In genomic region chr3:188153949-188154757, GRCh38 we compare ENCODE assay signal across 7 cellular contexts. TPM values are rescaled to one million over a fixed set of nuclear protein-coding genes. Genes with fewer than 3 reads are reported as not detected.
DNase-seq lines count a peak whose midpoint lies in the region; ATAC-seq, FAIRE-seq and TF ChIP-seq lines count a peak whose summit lies in the region.

Gene LPP, plus strand, starts transcription at chr3:188154157. Its CDS starts 251,964 bp downstream, at chr3:188406121.

- BruUV-seq in HepG2 (replicated peaks; lab: Mats Ljungman, UMichigan): TSS peak; percentile 49

- H3K27ac Mint-ChIP-seq in dendritic cell treated with granulocyte-macrophage colony-stimulating factor and Interleukin-4, amounts not matched to agents 40 ng/mL and 50 ng/mL, for 4 days: peak within 1 kb of the TSS; percentile 97

- WGBS in HepG2 (ENCODE audit: low lambda C conversion rate): 1% methylated on average over 15 of the region's 75 CpGs

- no peak for FAIRE-seq in HepG2 (lab: Jason Lieb, UNC)

- in situ Hi-C loops in GM13977 (cut with MboI; ENCODE audit: low pct_unique_long_range_greater_than_20kb, low sequenced_read_pairs, unreplicated experiment): no loop called here
- in situ Hi-C loops in HepG2 (cut with HindIII; ENCODE audit: extremely low pct_ligation_motif_present, low pct_unique_long_range_greater_than_20kb): no loop called here

- POLR2A ChIA-PET in HepG2 (lab: Yijun Ruan, JAX): interaction anchor here (0.7 to 3.5 kb wide), 26 partner anchors 9 to 799 kb away, joined by 3 to 16 read pairs (median 5); partner anchors contain the start of gene BCL6

- H3K9me3 ChIP-seq in HepG2 (ENCODE audit: low read length): no peaks in the 10 kb centered on the region

- peaks cover 59% of the 10 kb centered on the region for H3K4me1 Mint-ChIP-seq in dendritic cell treated with granulocyte-macrophage colony-stimulating factor and Interleukin-4, amounts not matched to agents 40 ng/mL and 50 ng/mL, for 4 days (ENCODE audit: low read depth)

- intact Hi-C loops in dendritic cell treated with granulocyte-macrophage colony-stimulating factor and Interleukin-4, amounts not matched to agents 40 ng/mL and 50 ng/mL, for 4 days (cut with micrococcal nuclease): loop anchor here (2.0 to 10.0 kb wide), 3 partner anchors 117 to 801 kb away; no protein-coding TSS in a partner anchor
- intact Hi-C loops in HepG2 (cut with micrococcal nuclease; ENCODE audit: unreplicated experiment): loop anchor here (1.0 to 5.0 kb wide), 4 partner anchors 47 to 409 kb away; partner anchors contain the start of gene BCL6

- peaks cover 4% of the 10 kb centered on the region; the same call in 1 of the 2 replicates for H4K20me1 ChIP-seq in HepG2 (ENCODE audit: insufficient read depth, low read length)

- peaks cover 64% of the 10 kb centered on the region for H3K4me1 ChIP-seq in HepG2 (ENCODE audit: insufficient read depth, low read length)

- CTCF ChIA-PET in HepG2 (lab: Yijun Ruan, JAX; ENCODE audit: low intra/inter-chr PET ratio, low total read pairs): no interaction called here

- no peaks in the 10 kb centered on the region for H3K36me3 ChIP-seq in HepG2 (replicated peaks in 1 of 2; ENCODE audit: control insufficient read depth in 1 of 2, insufficient read depth in 2 of 2, low read length in 2 of 2)

- TF ChIP-seq CTCF in GM13977 (IDR thresholded peaks at IDR 0.05; ENCODE audit: extremely low read depth, insufficient read depth, missing control alignments) (no peak), HepG2 (CRISPR knock-in tag; IDR thresholded peaks at IDR 0.05) (peak; percentile 39)

- peaks cover 4% of the 10 kb centered on the region for H3K9me3 Mint-ChIP-seq in dendritic cell treated with granulocyte-macrophage colony-stimulating factor and Interleukin-4, amounts not matched to agents 40 ng/mL and 50 ng/mL, for 4 days

- peak; percentile 83 for ATAC-seq in HG02588 (IDR thresholded peaks at IDR 0.05; ENCODE audit: unreplicated experiment)
- ATAC-seq in HepG2: peak; percentile 88

- H3K27me3 ChIP-seq in HepG2 (ENCODE audit: control insufficient read depth in 1 of 2, insufficient read depth in 2 of 2, low read length in 2 of 2): no peaks in the 10 kb centered on the region

- no peak within 1 kb of the TSS for H2AFZ ChIP-seq in HepG2 (ENCODE audit: low read length)

- no peak; a peak in 1 of 4 replicates for TF ChIP-seq POLR2A in HepG2 (IDR thresholded peaks at IDR 0.05; ENCODE audit: insufficient read depth in 1 of 2, low read depth in 2 of 2, low read length in 2 of 2)

- TF ChIP-seq EP300 in HepG2 (IDR thresholded peaks at IDR 0.05; ENCODE audit: low read depth in 2 of 2, low read length in 2 of 2): peak in 1 of 2 experiments; percentile 4; a peak in 1 of 4 replicates
- no peak for TF ChIP-seq EP300 in HepG2 (CRISPR knock-in tag; IDR thresholded peaks at IDR 0.05; ENCODE audit: borderline replicate concordance)

- DNase-seq in GM13977 (ENCODE audit: low spot score) (peak; percentile 87), NCI-H1694 treated with DMSO at 0.1 percent for 48 hours (lab: John Stamatoyannopoulos, UW) (peak; percentile 14), HepG2 (ENCODE audit: low spot score) (peak; percentile 47)
- peak; percentile 83 for DNase-seq in activated CD4-positive, alpha-beta T cell treated with anti-CD3 and anti-CD28 coated beads, Interleukin-2, amount 50 U/mL, for 1 hour
- DNase-seq in stimulated activated CD4-positive, alpha-beta T cell treated with anti-CD3 and anti-CD28 coated beads, Interleukin-2, amount 100 ng/mL, for 48 hours: peak; percentile 68 to 69

- peak within 1 kb of the TSS; percentile 83 to 92 (median 88) for H3K4me3 ChIP-seq in HepG2 (replicated peaks in 1 of 3; ENCODE audit: insufficient read depth in 1 of 3, low read depth in 2 of 3, low read length in 3 of 3)

- TF ChIP-seq RAD21 in HepG2 (CRISPR knock-in tag; IDR thresholded peaks at IDR 0.05): peak; percentile 44

- no peaks in the 10 kb centered on the region for H3K27me3 Mint-ChIP-seq in dendritic cell treated with granulocyte-macrophage colony-stimulating factor and Interleukin-4, amounts not matched to agents 40 ng/mL and 50 ng/mL, for 4 days

- H3K9ac ChIP-seq in HepG2 (ENCODE audit: insufficient read depth, low read depth, low read length): peak within 1 kb of the TSS; percentile 91

- H3K4me3 Mint-ChIP-seq in dendritic cell treated with granulocyte-macrophage colony-stimulating factor and Interleukin-4, amounts not matched to agents 40 ng/mL and 50 ng/mL, for 4 days: peak within 1 kb of the TSS; percentile 99

- peak within 1 kb of the TSS; percentile 83 for H3K4me2 ChIP-seq in HepG2 (ENCODE audit: low read depth, low read length)

- H3K79me2 ChIP-seq in HepG2 (ENCODE audit: insufficient read depth, low read length): peaks cover 55% of the 10 kb centered on the region

- H3K27ac ChIP-seq in HepG2 (ENCODE audit: extremely low read length, insufficient read depth, low read length): peak within 1 kb of the TSS; percentile 73

- H3K36me3 Mint-ChIP-seq in dendritic cell treated with granulocyte-macrophage colony-stimulating factor and Interleukin-4, amounts not matched to agents 40 ng/mL and 50 ng/mL, for 4 days (ENCODE audit: low read depth): peaks cover 37% of the 10 kb centered on the region

TF ChIP-seq in HepG2, 621 proteins besides CTCF, POLR2A, EP300 and RAD21 (continues in another document):
- TF ChIP-seq TCF12 (IDR thresholded peaks at IDR 0.05) (no peak), TCF12 (CRISPR knock-in tag; IDR thresholded peaks at IDR 0.05) (no peak), MIER2 (CRISPR knock-in tag; IDR thresholded peaks at IDR 0.05) (no peak), TAF15 (IDR thresholded peaks at IDR 0.05; ENCODE audit: low read depth, low read length, poor library complexity, severe bottlenecking) (no peak), ZNF335 (CRISPR knock-in tag; IDR thresholded peaks at IDR 0.05) (no peak), ZNF639 (CRISPR knock-in tag; conservative IDR thresholded peaks at IDR 0.05) (no peak), ZNF891 (CRISPR knock-in tag; IDR thresholded peaks at IDR 0.05) (peak; percentile 17; the same call in 1 of the 2 replicates), ZSCAN25 (CRISPR knock-in tag; IDR thresholded peaks at IDR 0.05) (no peak), ERF (CRISPR knock-in tag; IDR thresholded peaks at IDR 0.05) (peak; percentile 37; the same call in 1 of the 2 replicates)

RNA-seq across cellular contexts. Expression of gene LPP, which starts in this region (rescaled TPM):
- 29.9 and 41.6 TPM in 2 replicates for total RNA-seq in HepG2 (2016; rRNA removed; fragmentation: Illumina TruSeq; extraction: Trizol)
- total RNA-seq in HepG2 (2016; cell fraction: cytosol; rRNA removed; fragmentation: Illumina TruSeq; extraction: Trizol; ENCODE audit: low read depth): 20.1 and 20.2 TPM in 2 replicates
- 30.3 and 35.3 TPM in 2 replicates for total RNA-seq in HepG2 (2016; cell fraction: insoluble cytoplasmic fraction; rRNA removed; fragmentation: Illumina TruSeq; extraction: Trizol)
- total RNA-seq in HepG2 (2016; cell fraction: membrane; rRNA removed; fragmentation: Illumina TruSeq; extraction: Trizol): 13.3 and 13.4 TPM in 2 replicates
- total RNA-seq in HepG2 (2016; cell fraction: nucleus; rRNA removed; fragmentation: Illumina TruSeq; extraction: Trizol): 76.6 and 77.0 TPM in 2 replicates
- polyA plus RNA-seq in HepG2 (2011; rRNA removed): 16.7 and 19.2 TPM in 2 replicates
- polyA plus RNA-seq in HepG2 (2011; cell fraction: cytosol; rRNA removed): 7.7 and 13.4 TPM in 2 replicates
- polyA plus RNA-seq in HepG2 (2011; cell fraction: nucleus; rRNA removed): 34.6 and 62.8 TPM in 2 replicates
- 12.1 and 15.6 TPM in 2 replicates for polyA plus RNA-seq in HepG2 (2012)
- polyA plus RNA-seq in HepG2 (2016; cell fraction: cytosol; fragmentation: Illumina TruSeq; extraction: Trizol; ENCODE audit: low read depth): 1.5 TPM in 2 replicates
- 13.0 and 13.3 TPM in 2 replicates for polyA plus RNA-seq in HepG2 (2016; cell fraction: insoluble cytoplasmic fraction; fragmentation: Illumina TruSeq; extraction: Trizol; ENCODE audit: low read depth)
- polyA plus RNA-seq in HepG2 (2016; cell fraction: membrane; fragmentation: Illumina TruSeq; extraction: Trizol; ENCODE audit: low read depth): 2.0 and 2.4 TPM in 2 replicates
- polyA plus RNA-seq in HepG2 (2016; cell fraction: nucleus; fragmentation: Illumina TruSeq; extraction: Trizol; ENCODE audit: insufficient read depth, low read depth): 12.5 and 14.2 TPM in 2 replicates
- polyA minus RNA-seq in HepG2 (2011; rRNA and poly(A)+ RNA removed; ENCODE audit: low replicate concordance): 288 and 335 TPM in 2 replicates
- 45.9 and 54.2 TPM in 2 replicates for polyA minus RNA-seq in HepG2 (2011; cell fraction: cytosol; rRNA and poly(A)+ RNA removed)
- polyA minus RNA-seq in HepG2 (2011; cell fraction: nucleus; rRNA and poly(A)+ RNA removed): 159 and 195 TPM in 2 replicates

Comparison
In these comparisons a context has a peak if more than half of its experiments do, and no peak if none do; other contexts are left out.
1. Peak in every context shown above with its lines: DNase-seq, ATAC-seq, H3K4me3 ChIP-seq and H3K27ac ChIP-seq.
2. DNase-seq: peak in every context shown above with its lines; median percentile 87 in GM13977; 83 in activated CD4-positive, alpha-beta T cell treated with anti-CD3 and anti-CD28 coated beads, Interleukin-2, amount 50 U/mL, for 1 hour; 68 in stimulated activated CD4-positive, alpha-beta T cell treated with anti-CD3 and anti-CD28 coated beads, Interleukin-2, amount 100 ng/mL, for 48 hours; 47 in HepG2; 14 in NCI-H1694 treated with DMSO at 0.1 percent for 48 hours.